15 cellular contexts compared by ENCODE assay signal in the genomic region with DNA sequence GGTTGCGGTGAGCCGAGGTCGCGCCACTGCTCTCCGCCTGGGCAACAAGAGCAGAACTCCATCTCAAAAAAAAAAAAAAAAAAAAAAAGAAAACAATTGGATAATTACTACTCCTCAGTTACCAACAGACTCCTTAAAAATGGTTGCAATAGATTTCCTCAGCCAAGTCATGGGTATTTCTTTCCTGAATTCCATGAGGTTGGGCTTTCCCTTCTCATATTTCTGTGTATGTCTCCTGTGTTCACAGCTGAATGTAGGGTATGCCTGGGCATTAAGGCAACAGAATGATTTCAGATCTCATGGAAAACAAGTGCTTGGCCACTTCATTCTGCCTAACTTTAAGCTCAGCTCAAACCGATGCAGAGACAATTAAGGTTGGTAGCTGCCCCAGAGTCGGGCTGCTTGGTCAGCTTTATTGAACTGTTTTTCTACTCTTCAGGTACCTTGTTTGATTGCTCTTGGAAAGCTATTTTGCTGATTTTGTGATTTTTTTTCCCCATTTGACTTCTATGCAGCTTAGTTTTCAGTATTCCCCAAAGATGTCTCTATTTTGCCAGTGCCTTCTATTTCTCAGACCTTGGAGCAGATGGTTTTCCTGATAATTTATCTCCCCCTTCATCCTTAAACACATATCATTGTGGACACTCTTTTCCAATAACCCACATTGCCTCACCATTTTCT.
"Had no signal": no experiment of that assay in that cellular context is flagged by ENCODE, and none has a peak within 500 bp of the region (broad histone marks: within the 10 kb centered on the region; RNA-seq: fewer than 3 reads in every experiment).

No MANE protein-coding gene starts in this region.

- H3K4me3 Mint-ChIP-seq: activated naive CD4-positive, alpha-beta T cell treated with anti-CD3 and anti-CD28 coated beads, Interleukin-2, amount 50 U/mL, for 24 hours; activated T-helper 17 cell treated with anti-CD3 and anti-CD28 coated beads, Interleukin-2, amount 50 U/mL, for 72 hours; stimulated activated naive CD8-positive, alpha-beta T cell treated with anti-CD3 and anti-CD28 coated beads, Interleukin-15, amount 100 ng/mL, for 72 hours had no signal

- H3K27ac Mint-ChIP-seq: activated naive CD4-positive, alpha-beta T cell treated with anti-CD3 and anti-CD28 coated beads, Interleukin-2, amount 50 U/mL, for 24 hours; activated T-helper 17 cell treated with anti-CD3 and anti-CD28 coated beads, Interleukin-2, amount 50 U/mL, for 72 hours; stimulated activated naive CD8-positive, alpha-beta T cell treated with anti-CD3 and anti-CD28 coated beads, Interleukin-15, amount 100 ng/mL, for 72 hours had no signal

- H3K36me3 Mint-ChIP-seq: activated naive CD4-positive, alpha-beta T cell treated with anti-CD3 and anti-CD28 coated beads, Interleukin-2, amount 50 U/mL, for 24 hours had no signal

- H3K36me3 ChIP-seq: gastrocnemius medialis, ovary had no signal

- DNase-seq: activated CD4-positive, alpha-beta T cell treated with anti-CD3 and anti-CD28 coated beads, Interleukin-2, amount 50 U/mL, for 1 hour; activated T-cell treated with anti-CD3 and anti-CD28 coated beads for 4 hours; central memory CD4-positive, alpha-beta T cell; effector memory CD4-positive, alpha-beta T cell; gastrocnemius medialis; mesendoderm; ovary; stimulated activated CD4-positive, alpha-beta T cell treated with anti-CD3 and anti-CD28 coated beads, Interleukin-15, amount 100 ng/mL, for 24 hours; stimulated activated CD4-positive, alpha-beta T cell treated with anti-CD3 and anti-CD28 coated beads, Interleukin-4, amount 100 ng/mL, for 24 hours; stimulated activated naive CD8-positive, alpha-beta T cell treated with anti-CD3 and anti-CD28 coated beads, Interleukin-15, amount 100 ng/mL, for 72 hours; testis had no signal

- H3K27me3 ChIP-seq: ovary, testis had no signal

- FAIRE-seq: TTC549, urothelium cell line had no signal

- H3K9me3 ChIP-seq: gastrocnemius medialis, ovary, testis had no signal

- H3K9me3 Mint-ChIP-seq: activated naive CD4-positive, alpha-beta T cell treated with anti-CD3 and anti-CD28 coated beads, Interleukin-2, amount 50 U/mL, for 24 hours; activated T-helper 17 cell treated with anti-CD3 and anti-CD28 coated beads, Interleukin-2, amount 50 U/mL, for 72 hours; stimulated activated naive CD8-positive, alpha-beta T cell treated with anti-CD3 and anti-CD28 coated beads, Interleukin-15, amount 100 ng/mL, for 72 hours had no signal

- H3K4me3 ChIP-seq: gastrocnemius medialis, ovary, testis had no signal

- H3K4me1 ChIP-seq: gastrocnemius medialis, testis had no signal

- H3K4me1 Mint-ChIP-seq: activated naive CD4-positive, alpha-beta T cell treated with anti-CD3 and anti-CD28 coated beads, Interleukin-2, amount 50 U/mL, for 24 hours; activated T-helper 17 cell treated with anti-CD3 and anti-CD28 coated beads, Interleukin-2, amount 50 U/mL, for 72 hours; stimulated activated naive CD8-positive, alpha-beta T cell treated with anti-CD3 and anti-CD28 coated beads, Interleukin-15, amount 100 ng/mL, for 72 hours had no signal

- H3K27me3 Mint-ChIP-seq: activated T-helper 17 cell treated with anti-CD3 and anti-CD28 coated beads, Interleukin-2, amount 50 U/mL, for 72 hours had no signal

- ATAC-seq: activated T-helper 17 cell treated with anti-CD3 and anti-CD28 coated beads, Interleukin-2, amount 50 U/mL, for 72 hours; gastrocnemius medialis; stimulated activated naive CD8-positive, alpha-beta T cell treated with anti-CD3 and anti-CD28 coated beads, Interleukin-15, amount 100 ng/mL, for 72 hours had no signal

- H3K27ac ChIP-seq: gastrocnemius medialis, ovary, testis had no signal
